In genomic region chr6:82080767-82081166, GRCh38 we compare ENCODE assay signal across 18 cellular contexts.
A peak's percentile ranks its signal among the peaks of the same experiment; 100 is the strongest.
DNase-seq lines count a peak whose midpoint lies in the region; ATAC-seq, FAIRE-seq and TF ChIP-seq lines count a peak whose summit lies in the region.
"Had no signal": no experiment of that assay in that cellular context is flagged by ENCODE, and none has a peak within 500 bp of the region (broad histone marks: within the 10 kb centered on the region; RNA-seq: fewer than 3 reads in every experiment).

No MANE protein-coding gene starts in this region.

- peaks cover 0 to 47% (median 11%) of the 10 kb centered on the region in 4 donors for H3K4me1 ChIP-seq in tibial artery

- no peak for FAIRE-seq in HTR-8/SVneo (lab: Jason Lieb, UNC)
- FAIRE-seq: GM18507, H1, K562 had no signal

- no peak overlapping the region for H3K4me3 ChIP-seq in tibial artery
- H3K4me3 ChIP-seq: BLaER1 treated with 17β-estradiol and CSF1 and Interleukin-3, amounts not matched to agents 10 nM and 100 nM; K562; Peyer's patch had no signal

- no peaks in the 10 kb centered on the region for H3K27me3 ChIP-seq in tibial artery
- H3K27me3 ChIP-seq: BLaER1 treated with 17β-estradiol and CSF1 and Interleukin-3, amounts not matched to agents 10 nM and 100 nM; Peyer's patch had no signal

- no peaks in the 10 kb centered on the region for H3K36me3 ChIP-seq in tibial artery
- H3K36me3 ChIP-seq: BLaER1 treated with 17β-estradiol and CSF1 and Interleukin-3, amounts not matched to agents 10 nM and 100 nM; Peyer's patch had no signal

- intact Hi-C loops in tibial artery (cut with DNase I; ENCODE audit: low total_unique reads), result no loop called here

- ATAC-seq in GM18909 (IDR thresholded peaks at IDR 0.05; ENCODE audit: poor library complexity, unreplicated experiment), result peak; percentile 58
- peak; percentile 46 for ATAC-seq in HG02884 (IDR thresholded peaks at IDR 0.05; ENCODE audit: unreplicated experiment)
- ATAC-seq in HG03354 (IDR thresholded peaks at IDR 0.05; ENCODE audit: poor library complexity, severe bottlenecking, unreplicated experiment), result no peak
- ATAC-seq: K562 had no signal

- DNase-seq in RPMI7951 (ENCODE audit: low read depth) (peak; percentile 23), iris pigment epithelial cell (ENCODE audit: low read depth) (peak; percentile 9), tibial artery (no peak), HTR-8/SVneo (ENCODE audit: insufficient read length, low spot score) (no peak), SKM-1 treated with dmso at 0.1 percent for 144 hours (lab: John Stamatoyannopoulos, UW; ENCODE audit: unreplicated experiment) (no peak)
- DNase-seq: DMS153, NCI-H1092, NCI-H1694 treated with DMSO at 0.1 percent for 48 hours, Peyer's patch, SHP77 treated with DMSO at 0.1 percent for 48 hours, SW 1271 had no signal

- H3K27ac ChIP-seq in tibial artery, result peak overlapping the region in 1 of 2 donors; percentile 53
- H3K27ac ChIP-seq: BLaER1 treated with 17β-estradiol and CSF1 and Interleukin-3, amounts not matched to agents 10 nM and 100 nM; Peyer's patch had no signal

- TF ChIP-seq CTCF in tibial artery (IDR thresholded peaks at IDR 0.05), result no peak

- no peaks in the 10 kb centered on the region for H3K9me3 ChIP-seq in tibial artery
- H3K9me3 ChIP-seq: BLaER1 treated with 17β-estradiol and CSF1 and Interleukin-3, amounts not matched to agents 10 nM and 100 nM; Peyer's patch had no signal

Comparison
In these comparisons a context has a peak if more than half of its experiments do, and no peak if none do; other contexts are left out.
1. DNase-seq: peak in RPMI7951 (single experiment) and iris pigment epithelial cell (single experiment); none in tibial artery (0 of 2), HTR-8/SVneo (single experiment) and SKM-1 treated with dmso at 0.1 percent for 144 hours (single experiment).